Comparison of ENCODE assay signal across 1 cellular context in genomic region chr11:77073328-77074001, GRCh38.
TF ChIP-seq lines count a peak whose summit lies in the region.

No MANE protein-coding gene starts in this region.

TF ChIP-seq in H1, 55 proteins besides CTCF, POLR2A, EP300 and RAD21:
- TF ChIP-seq POU5F1 (IDR thresholded peaks at IDR 0.05; ENCODE audit: low read depth, low read length) (no peak), GABPA (IDR thresholded peaks at IDR 0.05; ENCODE audit: borderline replicate concordance, insufficient read depth, low read length) (no peak), PHF8 (conservative IDR thresholded peaks at IDR 0.05; ENCODE audit: low read depth, low read length) (no peak), JUN (IDR thresholded peaks at IDR 0.05; ENCODE audit: low read depth, low read length) (no peak), KDM5A (IDR thresholded peaks at IDR 0.05; ENCODE audit: low read length) (no peak), TBP (IDR thresholded peaks at IDR 0.05; ENCODE audit: low read depth, low read length) (no peak), NANOG (IDR thresholded peaks at IDR 0.05; ENCODE audit: insufficient read depth, low read depth, low read length, poor library complexity, severe bottlenecking) (no peak)
